ENCODE assay signal across 1 cellular context in the genomic region with DNA sequence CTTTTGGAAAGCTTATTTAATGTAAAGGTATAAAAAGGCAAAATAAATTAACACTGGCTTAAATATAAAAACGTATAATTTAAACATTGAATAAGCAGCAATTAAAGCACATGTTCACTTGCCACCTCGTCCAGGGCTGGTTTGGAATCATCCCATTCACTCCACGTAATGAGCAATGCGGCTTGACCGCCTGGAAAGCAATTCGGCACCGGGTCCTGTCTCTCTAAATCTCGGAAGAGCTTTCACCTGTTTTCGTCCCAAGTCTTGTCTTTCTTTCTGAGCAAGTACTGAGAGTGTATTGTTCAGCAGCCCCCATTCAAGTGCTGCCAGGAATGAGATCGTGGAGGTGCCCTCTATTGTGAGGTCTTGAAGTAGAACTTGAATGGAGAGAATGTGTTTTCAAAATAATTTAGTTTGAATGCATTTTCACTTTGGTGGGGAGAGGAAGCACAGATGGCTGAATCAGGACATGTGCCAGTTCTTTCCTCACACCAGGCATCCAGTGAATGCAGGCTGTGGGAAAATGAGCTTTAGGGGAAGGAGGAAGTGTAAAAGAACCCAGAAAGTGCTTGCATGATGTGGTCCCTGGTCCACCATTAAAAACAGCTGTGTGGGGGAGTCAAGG.
TF ChIP-seq lines count a peak whose summit lies in the region.

No MANE protein-coding gene starts in this region.

TF ChIP-seq in GM23338, 12 proteins besides CTCF, POLR2A, EP300 and RAD21 (continued from another document):
- TF ChIP-seq, protein P1, sequence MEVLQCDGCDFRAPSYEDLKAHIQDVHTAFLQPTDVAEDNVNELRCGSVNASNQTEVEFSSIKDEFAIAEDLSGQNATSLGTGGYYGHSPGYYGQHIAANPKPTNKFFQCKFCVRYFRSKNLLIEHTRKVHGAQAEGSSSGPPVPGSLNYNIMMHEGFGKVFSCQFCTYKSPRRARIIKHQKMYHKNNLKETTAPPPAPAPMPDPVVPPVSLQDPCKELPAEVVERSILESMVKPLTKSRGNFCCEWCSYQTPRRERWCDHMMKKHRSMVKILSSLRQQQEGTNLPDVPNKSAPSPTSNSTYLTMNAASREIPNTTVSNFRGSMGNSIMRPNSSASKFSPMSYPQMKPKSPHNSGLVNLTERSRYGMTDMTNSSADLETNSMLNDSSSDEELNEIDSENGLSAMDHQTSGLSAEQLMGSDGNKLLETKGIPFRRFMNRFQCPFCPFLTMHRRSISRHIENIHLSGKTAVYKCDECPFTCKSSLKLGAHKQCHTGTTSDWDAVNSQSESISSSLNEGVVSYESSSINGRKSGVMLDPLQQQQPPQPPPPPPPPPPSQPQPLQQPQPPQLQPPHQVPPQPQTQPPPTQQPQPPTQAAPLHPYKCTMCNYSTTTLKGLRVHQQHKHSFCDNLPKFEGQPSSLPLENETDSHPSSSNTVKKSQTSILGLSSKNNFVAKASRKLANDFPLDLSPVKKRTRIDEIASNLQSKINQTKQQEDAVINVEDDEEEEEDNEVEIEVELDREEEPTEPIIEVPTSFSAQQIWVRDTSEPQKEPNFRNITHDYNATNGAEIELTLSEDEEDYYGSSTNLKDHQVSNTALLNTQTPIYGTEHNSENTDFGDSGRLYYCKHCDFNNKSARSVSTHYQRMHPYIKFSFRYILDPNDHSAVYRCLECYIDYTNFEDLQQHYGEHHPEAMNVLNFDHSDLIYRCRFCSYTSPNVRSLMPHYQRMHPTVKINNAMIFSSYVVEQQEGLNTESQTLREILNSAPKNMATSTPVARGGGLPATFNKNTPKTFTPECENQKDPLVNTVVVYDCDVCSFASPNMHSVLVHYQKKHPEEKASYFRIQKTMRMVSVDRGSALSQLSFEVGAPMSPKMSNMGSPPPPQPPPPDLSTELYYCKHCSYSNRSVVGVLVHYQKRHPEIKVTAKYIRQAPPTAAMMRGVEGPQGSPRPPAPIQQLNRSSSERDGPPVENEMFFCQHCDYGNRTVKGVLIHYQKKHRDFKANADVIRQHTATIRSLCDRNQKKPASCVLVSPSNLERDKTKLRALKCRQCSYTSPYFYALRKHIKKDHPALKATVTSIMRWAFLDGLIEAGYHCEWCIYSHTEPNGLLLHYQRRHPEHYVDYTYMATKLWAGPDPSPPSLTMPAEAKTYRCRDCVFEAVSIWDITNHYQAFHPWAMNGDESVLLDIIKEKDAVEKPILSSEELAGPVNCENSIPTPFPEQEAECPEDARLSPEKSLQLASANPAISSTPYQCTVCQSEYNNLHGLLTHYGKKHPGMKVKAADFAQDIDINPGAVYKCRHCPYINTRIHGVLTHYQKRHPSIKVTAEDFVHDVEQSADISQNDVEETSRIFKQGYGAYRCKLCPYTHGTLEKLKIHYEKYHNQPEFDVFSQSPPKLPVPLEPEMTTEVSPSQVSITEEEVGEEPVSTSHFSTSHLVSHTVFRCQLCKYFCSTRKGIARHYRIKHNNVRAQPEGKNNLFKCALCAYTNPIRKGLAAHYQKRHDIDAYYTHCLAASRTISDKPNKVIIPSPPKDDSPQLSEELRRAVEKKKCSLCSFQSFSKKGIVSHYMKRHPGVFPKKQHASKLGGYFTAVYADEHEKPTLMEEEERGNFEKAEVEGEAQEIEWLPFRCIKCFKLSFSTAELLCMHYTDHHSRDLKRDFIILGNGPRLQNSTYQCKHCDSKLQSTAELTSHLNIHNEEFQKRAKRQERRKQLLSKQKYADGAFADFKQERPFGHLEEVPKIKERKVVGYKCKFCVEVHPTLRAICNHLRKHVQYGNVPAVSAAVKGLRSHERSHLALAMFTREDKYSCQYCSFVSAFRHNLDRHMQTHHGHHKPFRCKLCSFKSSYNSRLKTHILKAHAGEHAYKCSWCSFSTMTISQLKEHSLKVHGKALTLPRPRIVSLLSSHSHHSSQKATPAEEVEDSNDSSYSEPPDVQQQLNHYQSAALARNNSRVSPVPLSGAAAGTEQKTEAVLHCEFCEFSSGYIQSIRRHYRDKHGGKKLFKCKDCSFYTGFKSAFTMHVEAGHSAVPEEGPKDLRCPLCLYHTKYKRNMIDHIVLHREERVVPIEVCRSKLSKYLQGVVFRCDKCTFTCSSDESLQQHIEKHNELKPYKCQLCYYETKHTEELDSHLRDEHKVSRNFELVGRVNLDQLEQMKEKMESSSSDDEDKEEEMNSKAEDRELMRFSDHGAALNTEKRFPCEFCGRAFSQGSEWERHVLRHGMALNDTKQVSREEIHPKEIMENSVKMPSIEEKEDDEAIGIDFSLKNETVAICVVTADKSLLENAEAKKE (CRISPR knock-in tag; IDR thresholded peaks at IDR 0.05) = no peak
TF ChIP-seq in GM23338: peak in this region for 0.
